Comparison of ENCODE assay signal across 17 cellular contexts in the genomic region with DNA sequence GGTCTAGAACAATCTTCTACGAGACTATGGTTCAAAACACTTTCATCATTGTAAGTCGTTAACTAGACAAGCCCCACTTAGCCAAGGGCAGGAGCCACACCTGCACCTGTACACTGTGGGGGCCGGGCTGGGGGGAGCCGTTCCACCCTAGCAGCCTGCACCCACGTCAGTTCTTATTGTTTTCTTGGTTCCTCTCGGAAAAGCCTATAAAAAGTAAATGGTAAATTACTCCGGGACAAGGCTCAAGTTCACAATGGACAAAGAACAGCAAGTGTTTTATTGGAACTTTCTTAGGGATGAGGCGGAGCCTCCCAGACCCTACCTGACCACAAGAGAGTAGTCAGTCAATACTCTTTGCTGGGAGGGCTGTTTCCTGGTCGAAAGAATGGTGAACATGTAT. TPM values are rescaled to one million over a fixed set of nuclear protein-coding genes. Genes with fewer than 3 reads are reported as not detected.
A peak's percentile ranks its signal among the peaks of the same experiment; 100 is the strongest.
DNase-seq lines count a peak whose midpoint lies in the region; ATAC-seq and TF ChIP-seq lines count a peak whose summit lies in the region.
"Had no signal": no experiment of that assay in that cellular context is flagged by ENCODE, and none has a peak within 500 bp of the region (broad histone marks: within the 10 kb centered on the region; RNA-seq: fewer than 3 reads in every experiment).

No MANE protein-coding gene starts in this region.

- intact Hi-C loops in colonic mucosa (cut with DNase I), result no loop called here

- no peak overlapping the region for H3K4ac ChIP-seq in H9 (ENCODE audit: low read depth, low read length)

- H3K27me3 ChIP-seq in CD8-positive, alpha-beta memory T cell (ENCODE audit: insufficient read depth, low read length, poor library complexity, severe bottlenecking), result no peaks in the 10 kb centered on the region
- H3K27me3 ChIP-seq in colonic mucosa, result no peaks in the 10 kb centered on the region
- H3K27me3 ChIP-seq in H9 (ENCODE audit: insufficient read depth, low read length), result no peaks in the 10 kb centered on the region; the same call in 1 of the 2 replicates

- no peaks in the 10 kb centered on the region for H3K36me3 ChIP-seq in CD8-positive, alpha-beta memory T cell (ENCODE audit: insufficient read depth, low read length)
- no peaks in the 10 kb centered on the region for H3K36me3 ChIP-seq in colonic mucosa

- H3K36me3 Mint-ChIP-seq in CD8-positive, alpha-beta memory T cell, result peaks cover 0 to 5% (median 0%) of the 10 kb centered on the region in 3 donors
- H3K36me3 Mint-ChIP-seq in naive thymus-derived CD8-positive, alpha-beta T cell, result no peaks in the 10 kb centered on the region
- no peaks in the 10 kb centered on the region for H3K36me3 Mint-ChIP-seq in H9 (ENCODE audit: insufficient read depth in 1 of 3, low read depth in 3 of 3)
- H3K36me3 Mint-ChIP-seq: WTC11 had no signal

- no CpG with 5 or more reads among the region's 9 CpGs for WGBS in H9 (ENCODE audit: extremely low coverage, insufficient read length, low lambda C conversion rate)

- no peak overlapping the region for H3K4me2 ChIP-seq in H9 (ENCODE audit: insufficient read depth, insufficient read length, low read length)

- H3K56ac ChIP-seq in H9 (ENCODE audit: insufficient read length, low read depth, low read length), result no peak overlapping the region

- H3T11ph ChIP-seq in H9 (ENCODE audit: low read length), result no peak overlapping the region

- no peak for ATAC-seq in naive thymus-derived CD8-positive, alpha-beta T cell
- no peak for ATAC-seq in GM21515 (IDR thresholded peaks at IDR 0.05; ENCODE audit: unreplicated experiment)
- ATAC-seq: HCT116, WTC11 had no signal

- H4K5ac ChIP-seq in H9 (ENCODE audit: insufficient read length, low read depth, low read length), result no peak overlapping the region

- no peak overlapping the region for H4K91ac ChIP-seq in H9 (ENCODE audit: insufficient read length, low read depth, low read length)

- no peaks in the 10 kb centered on the region for H3K79me1 ChIP-seq in H9 (ENCODE audit: insufficient read depth, low read depth, low read length, poor library complexity, severe bottlenecking)

- no peaks in the 10 kb centered on the region for H3K23me2 ChIP-seq in H9 (ENCODE audit: insufficient read length, low read depth, low read length, poor library complexity, severe bottlenecking)

- H4K20me1 ChIP-seq in H9 (ENCODE audit: control insufficient read depth, insufficient read depth, insufficient read length), result no peaks in the 10 kb centered on the region

- no peak overlapping the region for H3K4me3 ChIP-seq in CD8-positive, alpha-beta memory T cell (ENCODE audit: low read length)
- H3K4me3 ChIP-seq in HFF-Myc (replicated peaks; ENCODE audit: low read depth, low read length) (peak overlapping the region; percentile 81), colonic mucosa (no peak overlapping the region)

- H3K4me1 ChIP-seq in CD8-positive, alpha-beta memory T cell (ENCODE audit: insufficient read depth, low read length), result peaks cover 51% of the 10 kb centered on the region
- H3K4me1 ChIP-seq in colonic mucosa (peaks cover 29% of the 10 kb centered on the region), H9 (ENCODE audit: insufficient read depth, low read length) (no peaks in the 10 kb centered on the region)

- H3K9ac ChIP-seq in colonic mucosa (ENCODE audit: low read depth in 2 of 2, low read length in 2 of 2), result peak overlapping the region in 1 of 2 donors; percentile 72
- no peak overlapping the region for H3K9ac ChIP-seq in H9 (ENCODE audit: extremely low read depth, insufficient read length, low read length)

- CTCF ChIA-PET in CD8-positive, alpha-beta memory T cell (lab: Charles Lee), result no interaction called here

- TF ChIP-seq CTCF in HFF-Myc (IDR thresholded peaks at IDR 0.05; ENCODE audit: low read depth, low read length, missing control alignments) (no peak), colonic mucosa (IDR thresholded peaks at IDR 0.05) (no peak), H9 (conservative IDR thresholded peaks at IDR 0.05) (no peak)

- H2BK120ac ChIP-seq in H9 (ENCODE audit: low read depth, low read length, poor library complexity, severe bottlenecking), result no peak overlapping the region

- POLR2A ChIA-PET in CD8-positive, alpha-beta memory T cell (lab: Charles Lee), result interaction anchor here (0.6 kb wide), 1 partner anchor 13 kb away, joined by 3 read pairs; no protein-coding TSS in a partner anchor
- POLR2A ChIA-PET in naive thymus-derived CD8-positive, alpha-beta T cell (lab: Charles Lee), result no interaction called here

- no peak overlapping the region for H3K14ac ChIP-seq in H9 (ENCODE audit: insufficient read depth, low read length)

- no peaks in the 10 kb centered on the region for H3K27me3 Mint-ChIP-seq in CD8-positive, alpha-beta memory T cell
- H3K27me3 Mint-ChIP-seq in naive thymus-derived CD8-positive, alpha-beta T cell, result no peaks in the 10 kb centered on the region
- H3K27me3 Mint-ChIP-seq in H9 (ENCODE audit: low read depth), result peaks cover 21% of the 10 kb centered on the region
- H3K27me3 Mint-ChIP-seq: progenitor cell of endocrine pancreas had no signal

- H3K27ac Mint-ChIP-seq in CD8-positive, alpha-beta memory T cell, result peak overlapping the region; percentile 13 to 96 (median 58)
- H3K27ac Mint-ChIP-seq in naive thymus-derived CD8-positive, alpha-beta T cell, result peak overlapping the region in 6 of 10 donors; percentile 13 to 98 (median 54)
- H3K27ac Mint-ChIP-seq in H9, result no peak overlapping the region
- H3K27ac Mint-ChIP-seq: progenitor cell of endocrine pancreas, WTC11 had no signal

- no peak overlapping the region for H2BK12ac ChIP-seq in H9 (ENCODE audit: insufficient read length, low read depth, low read length)

- no peaks in the 10 kb centered on the region for H3K79me2 ChIP-seq in H9 (ENCODE audit: insufficient read depth, low read length)

- no peak for DNase-seq in CD8-positive, alpha-beta memory T cell
- no peak for DNase-seq in HFF-Myc (ENCODE audit: extremely low read depth, low read depth)
- peak; percentile 80 for DNase-seq in colonic mucosa
- no peak for DNase-seq in naive thymus-derived CD8-positive, alpha-beta T cell
- no peak for DNase-seq in H9
- DNase-seq in NCI-H128 (lab: John Stamatoyannopoulos, UW; ENCODE audit: unreplicated experiment), result no peak
- no peak for DNase-seq in T-helper 9 cell
- DNase-seq: activated gamma-delta T cell treated with Interleukin-2 at 50 U/mL for 16 hours, AML-193, cortex of kidney, erythroblast, IMR-90, NCI-H1048 had no signal

- no peak overlapping the region for H4K8ac ChIP-seq in H9 (replicated peaks; ENCODE audit: insufficient read length, low read depth, low read length)

- H2BK15ac ChIP-seq in H9 (ENCODE audit: low read depth, low read length), result no peak overlapping the region

- no peak overlapping the region for H3K18ac ChIP-seq in H9 (ENCODE audit: insufficient read length, low read depth, low read length)

- H3K9me3 Mint-ChIP-seq in CD8-positive, alpha-beta memory T cell, result no peaks in the 10 kb centered on the region
- no peaks in the 10 kb centered on the region for H3K9me3 Mint-ChIP-seq in naive thymus-derived CD8-positive, alpha-beta T cell
- H3K9me3 Mint-ChIP-seq in H9, result no peaks in the 10 kb centered on the region
- H3K9me3 Mint-ChIP-seq: WTC11 had no signal

- H2BK20ac ChIP-seq in H9 (ENCODE audit: low read depth, low read length, poor library complexity, severe bottlenecking), result no peak overlapping the region

- H2BK5ac ChIP-seq in H9 (ENCODE audit: insufficient read length, low read length), result no peak overlapping the region

- H3K9me3 ChIP-seq in CD8-positive, alpha-beta memory T cell (ENCODE audit: low read length), result no peaks in the 10 kb centered on the region
- no peaks in the 10 kb centered on the region for H3K9me3 ChIP-seq in colonic mucosa
- H3K9me3 ChIP-seq in H9 (ENCODE audit: control insufficient read depth, low read depth, low read length), result no peaks in the 10 kb centered on the region

- H3K4me1 Mint-ChIP-seq in CD8-positive, alpha-beta memory T cell, result peaks cover 80 to 99% (median 98%) of the 10 kb centered on the region in 3 donors
- peaks cover 42 to 96% (median 92%) of the 10 kb centered on the region in 4 donors for H3K4me1 Mint-ChIP-seq in naive thymus-derived CD8-positive, alpha-beta T cell
- peaks cover 4 to 5% of the 10 kb centered on the region in 2 experiments for H3K4me1 Mint-ChIP-seq in H9

- no peak overlapping the region for H3K4me3 Mint-ChIP-seq in CD8-positive, alpha-beta memory T cell
- peak overlapping the region in 1 of 10 donors; percentile 12 for H3K4me3 Mint-ChIP-seq in naive thymus-derived CD8-positive, alpha-beta T cell
- H3K4me3 Mint-ChIP-seq in H9, result no peak overlapping the region
- H3K4me3 Mint-ChIP-seq: WTC11 had no signal

- H3K23ac ChIP-seq in H9 (ENCODE audit: insufficient read length, low read depth, low read length), result no peak overlapping the region

- no peak overlapping the region for H2AFZ ChIP-seq in H9 (ENCODE audit: low read length)

- H3K27ac ChIP-seq in CD8-positive, alpha-beta memory T cell (ENCODE audit: low read depth, low read length), result no peak overlapping the region
- H3K27ac ChIP-seq in colonic mucosa (peak overlapping the region; percentile 84), H9 (ENCODE audit: insufficient read length, low read depth, low read length) (no peak overlapping the region)

- no peak overlapping the region for H2AK5ac ChIP-seq in H9 (ENCODE audit: insufficient read length, low read length)

RNA-seq across cellular contexts. Expression of a gene that starts 7.9 kb away (rescaled TPM):
- total RNA-seq in CD8-positive, alpha-beta memory T cell, result 10 to 100 TPM; 17.9 to 18.6 TPM
- polyA plus RNA-seq in CD8-positive, alpha-beta memory T cell, result 9.0 TPM
- 10 to 100 TPM; 16.6 to 34.3 TPM for total RNA-seq in colonic mucosa
- 10 to 100 TPM; 32.8 to 33.6 TPM for total RNA-seq in naive thymus-derived CD8-positive, alpha-beta T cell
- polyA plus RNA-seq in naive thymus-derived CD8-positive, alpha-beta T cell, result 1 to 10 TPM; 2.8 to 7.1 (median 3.7) TPM
- 0.15 and 0.24 TPM in 2 replicates for total RNA-seq in H9 (2021)

RNA-seq across cellular contexts. Expression of a gene that starts 9.6 kb away (rescaled TPM):
- 10 to 100 TPM; 25.8 to 26.3 TPM for total RNA-seq in CD8-positive, alpha-beta memory T cell
- polyA plus RNA-seq in CD8-positive, alpha-beta memory T cell, result 20.3 TPM
- total RNA-seq in colonic mucosa, result 10 to 100 TPM; 43.4 to 59.1 TPM
- 10 to 100 TPM; 34.7 to 35.1 TPM for total RNA-seq in naive thymus-derived CD8-positive, alpha-beta T cell
- polyA plus RNA-seq in naive thymus-derived CD8-positive, alpha-beta T cell, result 10 to 100 TPM; 14.7 to 28.5 (median 19.6) TPM
- total RNA-seq in H9 (2021), result 1.6 and 2.7 TPM in 2 replicates

Comparison
In these comparisons a context has a peak if more than half of its experiments do, and no peak if none do; other contexts are left out.
1. H3K27ac Mint-ChIP-seq: peak in CD8-positive, alpha-beta memory T cell (8 of 8) and naive thymus-derived CD8-positive, alpha-beta T cell (6 of 10); none in H9 (0 of 3).
2. RNA of a gene that starts 7.9 kb away (total RNA-seq): 16.6 to 34.3 TPM in colonic mucosa, 32.8 to 33.6 TPM in naive thymus-derived CD8-positive, alpha-beta T cell and 17.9 to 18.6 TPM in CD8-positive, alpha-beta memory T cell; 0.15 to 0.24 TPM in H9; every median in the first group is over 10 times any median in the second.